Comparison of ENCODE assay signal across 17 cellular contexts in genomic region chr17:78400581-78401240, GRCh38. TPM values are rescaled to one million over a fixed set of nuclear protein-coding genes. Genes with fewer than 3 reads are reported as not detected.
DNase-seq lines count a peak whose midpoint lies in the region; ATAC-seq, FAIRE-seq and TF ChIP-seq lines count a peak whose summit lies in the region.
"Had no signal": no experiment of that assay in that cellular context is flagged by ENCODE, and none has a peak within 500 bp of the region (broad histone marks: within the 10 kb centered on the region; RNA-seq: fewer than 3 reads in every experiment).

No MANE protein-coding gene starts in this region.

- H3K9me2 ChIP-seq in PC-3 (replicated peaks; ENCODE audit: low read length) = no peaks in the 10 kb centered on the region
- H3K9me2 ChIP-seq: SK-N-SH had no signal

- no peak for FAIRE-seq in frontal cortex (lab: Jason Lieb, UNC)
- FAIRE-seq: colon, GM12892 had no signal

- no peak for TF ChIP-seq CTCF in PC-3 (conservative IDR thresholded peaks at IDR 0.05; ENCODE audit: low read depth, low read length)

- no peak for ATAC-seq in Right ventricle myocardium inferior
- ATAC-seq in PC-3 = peak; percentile 39; the same call in 1 of the 2 replicates
- no peak for ATAC-seq in GM19023 (IDR thresholded peaks at IDR 0.05; ENCODE audit: unreplicated experiment)
- ATAC-seq: activated T-cell treated with anti-CD3 and anti-CD28 coated beads, Interleukin-2, amount 50 U/mL, for 72 hours; GM23338 had no signal

- H3K4me1 ChIP-seq in PC-3 (ENCODE audit: insufficient read depth, low read length) (peaks cover 25% of the 10 kb centered on the region), skeletal muscle tissue (ENCODE audit: control insufficient read depth in 3 of 3, insufficient read depth in 3 of 3, low read length in 3 of 3) (peaks cover 32 to 63% (median 55%) of the 10 kb centered on the region in 3 donors)

- H3K9me3 ChIP-seq in PC-3 (ENCODE audit: low read length) = no peaks in the 10 kb centered on the region
- H3K9me3 ChIP-seq in skeletal muscle tissue (ENCODE audit: control insufficient read depth in 3 of 3, low read length in 3 of 3) = no peaks in the 10 kb centered on the region
- H3K9me3 ChIP-seq: SK-N-SH had no signal

- H3K4me3 ChIP-seq in PC-3 (ENCODE audit: low read length) (no peak overlapping the region), skeletal muscle tissue (ENCODE audit: low read length in 3 of 3) (no peak overlapping the region)
- H3K4me3 ChIP-seq: GM23338, lung had no signal

- peaks cover 42% of the 10 kb centered on the region for H3K79me2 ChIP-seq in PC-3 (ENCODE audit: low read length)

- H2AFZ ChIP-seq in PC-3 (ENCODE audit: low read length) = no peak overlapping the region
- H2AFZ ChIP-seq: GM23338 had no signal

- no peak overlapping the region for H3K9ac ChIP-seq in PC-3 (ENCODE audit: low read length)
- peak overlapping the region in 1 of 3 donors; percentile 8 for H3K9ac ChIP-seq in skeletal muscle tissue (ENCODE audit: low read depth in 1 of 3, low read length in 3 of 3)
- H3K9ac ChIP-seq: SK-N-SH had no signal

- H3F3A ChIP-seq in PC-3 (ENCODE audit: low read length, unreplicated experiment) = no peaks in the 10 kb centered on the region

- DNase-seq in Right ventricle myocardium inferior (ENCODE audit: missing footprints) = peak; percentile 60
- no peak for DNase-seq in cardiac septum (ENCODE audit: low spot score)
- DNase-seq in PC-3 = peak; percentile 51
- DNase-seq in epithelial cell of prostate (ENCODE audit: low read depth, low spot score) = no peak
- no peak for DNase-seq in activated effector memory CD4-positive, alpha-beta T cell treated with Interleukin-2 at 50 U/mL for 16 hours
- no peak for DNase-seq in frontal cortex (ENCODE audit: low spot score in 2 of 2)
- DNase-seq: activated T-cell treated with anti-CD3 and anti-CD28 coated beads, Interleukin-2, amount 50 U/mL, for 72 hours; GDM1; NCI-H1436; NCI-H345; SK-N-SH had no signal

- H3K36me3 ChIP-seq in PC-3 (ENCODE audit: low read depth, low read length) (peaks cover 85% of the 10 kb centered on the region), skeletal muscle tissue (ENCODE audit: control insufficient read depth in 3 of 3, insufficient read depth in 3 of 3, low read length in 3 of 3) (peaks cover 55 to 60% (median 60%) of the 10 kb centered on the region in 3 donors)

- no peak overlapping the region for H3K27ac ChIP-seq in PC-3 (ENCODE audit: low read length)
- peak overlapping the region; percentile 60 for H3K27ac ChIP-seq in epithelial cell of prostate
- H3K27ac ChIP-seq in skeletal muscle tissue (ENCODE audit: low read depth, low read length) = peak overlapping the region; percentile 86

- no TSS peak for BruUV-seq in PC-3 (replicated peaks; lab: Mats Ljungman, UMichigan)

- H4K20me1 ChIP-seq in PC-3 (ENCODE audit: low read length) = peaks cover 33% of the 10 kb centered on the region; the same call in 1 of the 2 replicates

- no peak overlapping the region for H3K4me2 ChIP-seq in PC-3 (ENCODE audit: low read length)
- H3K4me2 ChIP-seq: GM23338, SK-N-SH had no signal

- CTCF ChIA-PET in PC-3 (lab: Charles Lee) = no interaction called here

- intact Hi-C loops in Right ventricle myocardium inferior (cut with DNase I) = no loop called here
- intact Hi-C loops in cardiac septum (cut with DNase I) = no loop called here
- intact Hi-C loops in PC-3 (cut with micrococcal nuclease) = no loop called here

- H3K27me3 ChIP-seq in PC-3 (ENCODE audit: low read length) = no peaks in the 10 kb centered on the region
- H3K27me3 ChIP-seq in skeletal muscle tissue (ENCODE audit: control insufficient read depth in 3 of 3, insufficient read depth in 3 of 3, low read length in 3 of 3) = no peaks in the 10 kb centered on the region

- POLR2A ChIA-PET in PC-3 (lab: Charles Lee; ENCODE audit: unreplicated experiment) = no interaction called here

RNA-seq across cellular contexts. Expression of gene PGS1, which starts 22.3 kb away (rescaled TPM):
- total RNA-seq in Right ventricle myocardium inferior (16.7 TPM), cardiac septum (22.1 TPM), PC-3 (2014; rRNA removed) (40.6 and 47.0 TPM in 2 replicates), skeletal muscle tissue (15.1 TPM), frontal cortex (18.8 TPM)

RNA-seq across cellular contexts. Expression of gene SOCS3, which starts 40.8 kb away (rescaled TPM):
- total RNA-seq in Right ventricle myocardium inferior = 12.2 TPM
- 49.9 TPM for total RNA-seq in cardiac septum
- 103 and 125 TPM in 2 replicates for total RNA-seq in PC-3 (2014; rRNA removed)
- total RNA-seq in skeletal muscle tissue = 15.7 TPM
- 5.3 TPM for total RNA-seq in frontal cortex

Comparison
In these comparisons a context has a peak if more than half of its experiments do, and no peak if none do; other contexts are left out.
1. DNase-seq: peak in Right ventricle myocardium inferior (single experiment) and PC-3 (single experiment); none in cardiac septum (single experiment), epithelial cell of prostate (single experiment), activated effector memory CD4-positive, alpha-beta T cell treated with Interleukin-2 at 50 U/mL for 16 hours (single experiment) and frontal cortex (0 of 2).